17 cellular contexts compared by ENCODE assay signal in genomic region chr1:41882496-41882895, GRCh38. TPM values are rescaled to one million over a fixed set of nuclear protein-coding genes. Genes with fewer than 3 reads are reported as not detected.
DNase-seq lines count a peak whose midpoint lies in the region; ATAC-seq, FAIRE-seq and TF ChIP-seq lines count a peak whose summit lies in the region.
"Had no signal": no experiment of that assay in that cellular context is flagged by ENCODE, and none has a peak within 500 bp of the region (broad histone marks: within the 10 kb centered on the region; RNA-seq: fewer than 3 reads in every experiment).

No MANE protein-coding gene starts in this region.

- H4K20me1 ChIP-seq in K562 (replicated peaks; ENCODE audit: control insufficient read depth, insufficient read depth, low read length): no peaks in the 10 kb centered on the region
- H4K20me1 ChIP-seq in Karpas-422 (ENCODE audit: insufficient read depth, low read depth, low read length): no peaks in the 10 kb centered on the region

- no peak for TF ChIP-seq POLR2A in K562 (conservative IDR thresholded peaks at IDR 0.05)

- no peak for DNase-seq in activated CD4-positive, alpha-beta T cell treated with anti-CD3 and anti-CD28 coated beads, Interleukin-2, amount 10 ng/mL, durations not matched to agents 7 days and 5 days
- no peak for DNase-seq in activated CD4-positive, alpha-beta T cell treated with anti-CD3 and anti-CD28 coated beads for 4 hours
- DNase-seq in LNCaP clone FGC (ENCODE audit: low read depth): no peak
- DNase-seq in K562 (ENCODE audit: extremely low read depth in 1 of 4, low spot score in 3 of 4): no peak
- DNase-seq in psoas muscle: no peak
- no peak for DNase-seq in Karpas-422
- DNase-seq in NCI-H2107 (lab: John Stamatoyannopoulos, UW): no peak
- DNase-seq: activated naive CD4-positive, alpha-beta T cell treated with anti-CD3 and anti-CD28 coated beads for 36 hours; hypothalamus; left lung; naive thymus-derived CD8-positive, alpha-beta T cell; stimulated activated CD4-positive, alpha-beta T cell treated with anti-CD3 and anti-CD28 coated beads, Interleukin-1b, Interleukin-23, amount 100 ng/mL, for 48 hours had no signal

- H3K4me3 ChIP-seq in LNCaP clone FGC (ENCODE audit: low read depth, low read length) (peak overlapping the region; percentile 2), K562 (no peak overlapping the region), psoas muscle (no peak overlapping the region), Karpas-422 (ENCODE audit: low read length) (no peak overlapping the region)
- H3K4me3 ChIP-seq: cardiac muscle cell, left lung, thoracic aorta had no signal

- H3K9me3 ChIP-seq in K562 (replicated peaks; ENCODE audit: control insufficient read depth, insufficient read depth, low read depth, low read length) (no peaks in the 10 kb centered on the region), psoas muscle (no peaks in the 10 kb centered on the region), Karpas-422 (ENCODE audit: low read length) (no peaks in the 10 kb centered on the region)
- H3K9me3 ChIP-seq: left lung, thoracic aorta had no signal

- in situ Hi-C loops in K562 (cut with MboI): no loop called here

- H3K9me3 Mint-ChIP-seq in activated CD4-positive, alpha-beta T cell treated with anti-CD3 and anti-CD28 coated beads, Interleukin-2, amount 10 ng/mL, durations not matched to agents 7 days and 5 days: no peaks in the 10 kb centered on the region
- H3K9me3 Mint-ChIP-seq: activated naive CD4-positive, alpha-beta T cell treated with anti-CD3 and anti-CD28 coated beads for 36 hours; naive thymus-derived CD8-positive, alpha-beta T cell; WTC11 had no signal

- TF ChIP-seq EP300 in K562 (IDR thresholded peaks at IDR 0.05; ENCODE audit: low read length): no peak

- H3K27me3 ChIP-seq in K562 (ENCODE audit: control insufficient read depth in 2 of 2, insufficient read depth in 2 of 2, low read length in 2 of 2) (no peaks in the 10 kb centered on the region), psoas muscle (ENCODE audit: insufficient read depth in 3 of 3, low read length in 2 of 3) (no peaks in the 10 kb centered on the region), Karpas-422 (ENCODE audit: low read length) (no peaks in the 10 kb centered on the region)
- H3K27me3 ChIP-seq: cardiac muscle cell, left lung had no signal

- peaks cover 0 to 29% of the 10 kb centered on the region in 2 experiments; a peak in 4 of 5 replicates for H3K4me1 ChIP-seq in K562 (replicated peaks in 1 of 2; ENCODE audit: control insufficient read depth in 2 of 2, insufficient read depth in 2 of 2, low read length in 2 of 2)
- peaks cover 39% of the 10 kb centered on the region for H3K4me1 ChIP-seq in psoas muscle
- H3K4me1 ChIP-seq in Karpas-422 (ENCODE audit: low read length): no peaks in the 10 kb centered on the region

- H3K36me3 ChIP-seq in K562 (ENCODE audit: control insufficient read depth, insufficient read depth, low read length) (no peaks in the 10 kb centered on the region), psoas muscle (ENCODE audit: insufficient read depth in 1 of 2, low read depth in 1 of 2) (no peaks in the 10 kb centered on the region), Karpas-422 (ENCODE audit: insufficient read depth, low read length) (no peaks in the 10 kb centered on the region)
- H3K36me3 ChIP-seq: cardiac muscle cell, left lung, thoracic aorta had no signal

- H3K79me2 ChIP-seq in K562 (ENCODE audit: control insufficient read depth, insufficient read depth, low read length): no peaks in the 10 kb centered on the region
- H3K79me2 ChIP-seq in Karpas-422 (ENCODE audit: low read length): no peaks in the 10 kb centered on the region

- POLR2A ChIA-PET in activated CD4-positive, alpha-beta T cell treated with anti-CD3 and anti-CD28 coated beads, Interleukin-2, amount 10 ng/mL, durations not matched to agents 7 days and 5 days (lab: Charles Lee): no interaction called here
- POLR2A ChIA-PET in K562 (lab: Yijun Ruan, JAX): interaction anchor here (1.0 to 1.7 kb wide), 5 partner anchors 9 to 22 kb away, joined by 3 to 7 read pairs (median 4); no protein-coding TSS in a partner anchor

- no peak overlapping the region for H3K4me3 Mint-ChIP-seq in activated CD4-positive, alpha-beta T cell treated with anti-CD3 and anti-CD28 coated beads, Interleukin-2, amount 10 ng/mL, durations not matched to agents 7 days and 5 days
- H3K4me3 Mint-ChIP-seq: activated naive CD4-positive, alpha-beta T cell treated with anti-CD3 and anti-CD28 coated beads for 36 hours; naive thymus-derived CD8-positive, alpha-beta T cell; WTC11 had no signal

- no peaks in the 10 kb centered on the region for H3K9me2 ChIP-seq in Karpas-422 (replicated peaks; ENCODE audit: insufficient read depth, low read length)

- 0 out of 3 replicates have a peak overlapping the region, but pooled peaks have one; percentile 13 for H3K27ac ChIP-seq in K562 (ENCODE audit: extremely low read depth, low read depth, low read length)
- H3K27ac ChIP-seq in psoas muscle: peak overlapping the region; percentile 71
- no peak overlapping the region for H3K27ac ChIP-seq in Karpas-422 (ENCODE audit: low read length)
- H3K27ac ChIP-seq: cardiac muscle cell, left lung, thoracic aorta had no signal

- TF ChIP-seq RAD21 in K562 (CRISPR knock-in tag; conservative IDR thresholded peaks at IDR 0.05 in 1 of 2, IDR thresholded peaks at IDR 0.05 in 1 of 2): no peak; a peak in 1 of 4 replicates

- peak overlapping the region; percentile 58 for H2AFZ ChIP-seq in K562 (ENCODE audit: low read depth, low read length)
- H2AFZ ChIP-seq in Karpas-422 (ENCODE audit: low read length): no peak overlapping the region

- H3K4me2 ChIP-seq in K562 (ENCODE audit: insufficient read depth, low read length): peak overlapping the region; percentile 42; the same call in 1 of the 2 replicates
- no peak overlapping the region for H3K4me2 ChIP-seq in Karpas-422 (ENCODE audit: low read depth, low read length, poor library complexity, severe bottlenecking)

- intact Hi-C loops in K562 (cut with micrococcal nuclease): no loop called here
- intact Hi-C loops in psoas muscle (cut with DNase I): no loop called here

- H3K9ac ChIP-seq in K562 (ENCODE audit: insufficient read depth in 1 of 2, low read depth in 2 of 2, low read length in 2 of 2): no peak overlapping the region; a peak in 1 of 4 replicates
- H3K9ac ChIP-seq in Karpas-422 (ENCODE audit: low read length): no peak overlapping the region

- no peaks in the 10 kb centered on the region for H3K36me3 Mint-ChIP-seq in activated CD4-positive, alpha-beta T cell treated with anti-CD3 and anti-CD28 coated beads, Interleukin-2, amount 10 ng/mL, durations not matched to agents 7 days and 5 days (ENCODE audit: low read depth)
- H3K36me3 Mint-ChIP-seq: naive thymus-derived CD8-positive, alpha-beta T cell; WTC11 had no signal

- CTCF ChIA-PET in activated CD4-positive, alpha-beta T cell treated with anti-CD3 and anti-CD28 coated beads, Interleukin-2, amount 10 ng/mL, durations not matched to agents 7 days and 5 days (lab: Charles Lee): interaction anchor here (1.3 kb wide), 1 partner anchor 322 kb away, joined by 3 read pairs; no protein-coding TSS in a partner anchor
- CTCF ChIA-PET in K562 (lab: Yijun Ruan, JAX; ENCODE audit: low intra/inter-chr PET ratio): no interaction called here

- no TSS peak for BruUV-seq in K562 (replicated peaks; lab: Mats Ljungman, UMichigan)

- no peak for FAIRE-seq in K562 (lab: Jason Lieb, UNC)

- ATAC-seq in K562 (peak; percentile 40), psoas muscle (peak in 1 of 4 donors; percentile 3), HG03095 (IDR thresholded peaks at IDR 0.05; ENCODE audit: unreplicated experiment) (no peak)
- ATAC-seq: naive thymus-derived CD8-positive, alpha-beta T cell; WTC11 had no signal

- H3K9me1 ChIP-seq in K562 (ENCODE audit: control insufficient read depth, insufficient read depth, low read length): no peaks in the 10 kb centered on the region

- H3K27ac Mint-ChIP-seq in activated CD4-positive, alpha-beta T cell treated with anti-CD3 and anti-CD28 coated beads, Interleukin-2, amount 10 ng/mL, durations not matched to agents 7 days and 5 days: peak overlapping the region; percentile 71
- H3K27ac Mint-ChIP-seq: activated naive CD4-positive, alpha-beta T cell treated with anti-CD3 and anti-CD28 coated beads for 36 hours; WTC11 had no signal

- peaks cover 22% of the 10 kb centered on the region for H3K4me1 Mint-ChIP-seq in activated CD4-positive, alpha-beta T cell treated with anti-CD3 and anti-CD28 coated beads, Interleukin-2, amount 10 ng/mL, durations not matched to agents 7 days and 5 days

- no peak for TF ChIP-seq CTCF in LNCaP clone FGC (IDR thresholded peaks at IDR 0.05; ENCODE audit: control insufficient read depth, extremely low read depth, insufficient read depth)
- TF ChIP-seq CTCF in K562 (IDR thresholded peaks at IDR 0.05 in 2 of 3, conservative IDR thresholded peaks at IDR 0.05 in 1 of 3; ENCODE audit: insufficient read depth in 2 of 3, low read depth in 1 of 3, low read length in 3 of 3): no peak
- TF ChIP-seq CTCF in psoas muscle (IDR thresholded peaks at IDR 0.05): no peak

- H3K27me3 Mint-ChIP-seq in activated CD4-positive, alpha-beta T cell treated with anti-CD3 and anti-CD28 coated beads, Interleukin-2, amount 10 ng/mL, durations not matched to agents 7 days and 5 days: no peaks in the 10 kb centered on the region
- H3K27me3 Mint-ChIP-seq: naive thymus-derived CD8-positive, alpha-beta T cell had no signal

RNA-seq across cellular contexts. Expression of gene HIVEP3, which starts 36.2 kb away (rescaled TPM):
- total RNA-seq in activated CD4-positive, alpha-beta T cell treated with anti-CD3 and anti-CD28 coated beads, Interleukin-2, amount 10 ng/mL, durations not matched to agents 7 days and 5 days: 10 to 100 TPM; 18.4 to 21.5 TPM
- 1.9 and 2.5 TPM in 2 replicates for total RNA-seq in K562 (2011; cell fraction: chromatin; rRNA removed; ENCODE audit: low replicate concordance)
- total RNA-seq in K562 (2011; cell fraction: nucleolus; rRNA removed): 0.83 and 2.0 TPM in 2 replicates
- total RNA-seq in K562 (2011; cell fraction: nucleoplasm; rRNA removed): 1.5 and 2.0 TPM in 2 replicates
- total RNA-seq in K562 (2014; rRNA removed) (0.09 and 0.16 TPM in 2 replicates), K562 (2014; rRNA removed; fragmentation: Illumina TruSeq; extraction: Trizol) (0.26 and 0.33 TPM in 2 replicates), K562 (2015; rRNA removed; fragmentation: Illumina TruSeq; extraction: Trizol) (0.11 and 0.23 TPM in 2 replicates), K562 (2021) (0.58 and 0.63 TPM in 2 replicates), psoas muscle (1 to 10 TPM; 2.1 to 3.4 (median 3.1) TPM)
- polyA plus RNA-seq in K562 (2011; rRNA removed) (0.23 and 0.35 TPM in 2 replicates), K562 (2014; fragmentation: Illumina TruSeq; extraction: Trizol) (0.53 and 0.55 TPM in 2 replicates), K562 (2014; fragmentation: Nextera tagmentation; extraction: Ambion mirVana) (under 1 TPM in 1 of 2 experiments, not detected in 1; 0.11 TPM), K562 (2014; rRNA removed) (0.15 and 0.49 TPM in 2 replicates), psoas muscle (1 to 10 TPM in 1 of 3 donors, under 1 TPM in 2; 0.70 to 1.4 (median 0.98) TPM)
- 0.28 and 0.54 TPM in 2 replicates for polyA plus RNA-seq in K562 (2011; cell fraction: cytosol; rRNA removed)
- polyA plus RNA-seq in K562 (2011; cell fraction: nucleus; rRNA removed): 0.38 and 0.65 TPM in 2 replicates
- 0.43 and 0.93 TPM in 2 replicates for polyA plus RNA-seq in K562 (2012)
- polyA minus RNA-seq in K562 (2011; rRNA and poly(A)+ RNA removed): 0.45 and 0.74 TPM in 2 replicates
- polyA minus RNA-seq in K562 (2011; cell fraction: cytosol; rRNA and poly(A)+ RNA removed): 0.55 TPM in 1 of 2 replicates, not detected in the other
- 0.11 and 0.40 TPM in 2 replicates for polyA minus RNA-seq in K562 (2011; cell fraction: nucleus; rRNA and poly(A)+ RNA removed)
- 0.87 and 1.3 TPM in 2 replicates for total RNA-seq in Karpas-422 (2014; rRNA removed; shearing (Covaris generic); ENCODE audit: low replicate concordance)
- total RNA-seq: G401 had no signal
